ENCODE assay signal across 14 cellular contexts in the genomic region with DNA sequence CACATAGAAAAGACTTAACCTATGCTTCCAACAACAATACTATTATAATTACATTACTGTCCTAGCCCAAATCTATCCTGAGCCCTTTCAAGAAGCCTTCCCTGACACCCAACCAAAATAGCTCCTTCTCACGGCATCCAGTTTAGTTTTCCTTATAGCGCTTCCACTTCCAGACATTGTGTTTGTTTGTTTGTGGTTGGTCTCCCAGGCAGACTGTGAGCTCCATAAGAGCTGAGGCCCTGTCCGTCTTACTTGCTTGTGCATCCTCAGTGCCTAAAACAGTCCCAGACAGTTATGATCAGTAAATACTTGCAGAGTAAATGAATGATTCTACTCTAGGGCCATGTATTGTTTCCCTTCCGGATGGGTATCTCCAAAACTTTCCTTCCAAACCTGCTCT.
DNase-seq lines count a peak whose midpoint lies in the region; ATAC-seq and TF ChIP-seq lines count a peak whose summit lies in the region.
"Had no signal": no experiment of that assay in that cellular context is flagged by ENCODE, and none has a peak within 500 bp of the region (broad histone marks: within the 10 kb centered on the region; RNA-seq: fewer than 3 reads in every experiment).

No MANE protein-coding gene starts in this region.

- H3K36me3 Mint-ChIP-seq in endothelial cell (ENCODE audit: low read depth, unreplicated experiment) (peaks cover 4% of the 10 kb centered on the region), neural crest cell (ENCODE audit: low read depth) (peaks cover 3% of the 10 kb centered on the region)

- DNase-seq in heart left ventricle (no peak), left ventricle myocardium superior (no peak), endothelial cell (ENCODE audit: low spot score) (no peak), neural crest cell (ENCODE audit: low read depth, low spot score) (no peak), thyroid gland (no peak), NCI-H1105 treated with DMSO at 0.1 percent for 48 hours (lab: John Stamatoyannopoulos, UW) (no peak), NCI-H510A treated with DMSO at 0.1 percent for 48 hours (lab: John Stamatoyannopoulos, UW) (no peak), SKM-1 (lab: John Stamatoyannopoulos, UW; ENCODE audit: unreplicated experiment) (no peak)
- DNase-seq: 8988T, DMS79 treated with DMSO at 0.1 percent for 48 hours, NCI-H1417, NCI-H187 treated with DMSO at 0.1 percent for 48 hours, PC-9 had no signal

- H3K27ac Mint-ChIP-seq in endothelial cell (ENCODE audit: unreplicated experiment) (peak overlapping the region; percentile 96), neural crest cell (ENCODE audit: unreplicated experiment) (no peak overlapping the region)

- H3K9me3 ChIP-seq in heart left ventricle (no peaks in the 10 kb centered on the region), thyroid gland (no peaks in the 10 kb centered on the region)
- H3K9me3 ChIP-seq: HAP-1 had no signal

- H3K4me1 Mint-ChIP-seq in endothelial cell (ENCODE audit: unreplicated experiment) = peaks cover 43% of the 10 kb centered on the region
- peaks cover 29% of the 10 kb centered on the region for H3K4me1 Mint-ChIP-seq in neural crest cell

- H3K27me3 ChIP-seq in heart left ventricle (no peaks in the 10 kb centered on the region), thyroid gland (no peaks in the 10 kb centered on the region)

- TF ChIP-seq POLR2A in heart left ventricle (IDR thresholded peaks at IDR 0.05) (no peak), thyroid gland (IDR thresholded peaks at IDR 0.05) (no peak)

- H3K4me3 Mint-ChIP-seq in endothelial cell (ENCODE audit: unreplicated experiment) (no peak overlapping the region), neural crest cell (peak overlapping the region; percentile 43)

- WGBS in heart left ventricle, 4 donors = 65 to 70% (median 66%) methylated on average over 4 of the region's 4 CpGs
- WGBS in thyroid gland, 2 donors = 90 to 95% methylated on average over 4 of the region's 4 CpGs

- H3K4me3 ChIP-seq in heart left ventricle = no peak overlapping the region
- H3K4me3 ChIP-seq in thyroid gland (replicated peaks in 1 of 3) = no peak overlapping the region
- H3K4me3 ChIP-seq: HAP-1, PC-9 had no signal

- intact Hi-C loops in heart left ventricle (cut with DNase I) = loop anchor here in 5 of 10 donors (5.0 to 10.0 kb wide), 3 partner anchors 131 to 189 kb away; no protein-coding TSS in a partner anchor
- intact Hi-C loops in left ventricle myocardium superior (cut with micrococcal nuclease) = no loop called here
- intact Hi-C loops in thyroid gland (cut with DNase I) = no loop called here

- H3K36me3 ChIP-seq in heart left ventricle = no peaks in the 10 kb centered on the region
- no peaks in the 10 kb centered on the region for H3K36me3 ChIP-seq in thyroid gland
- H3K36me3 ChIP-seq: HAP-1 had no signal

- no peaks in the 10 kb centered on the region for H3K9me3 Mint-ChIP-seq in endothelial cell (ENCODE audit: unreplicated experiment)
- peaks cover 2% of the 10 kb centered on the region for H3K9me3 Mint-ChIP-seq in neural crest cell

- ATAC-seq in heart left ventricle = no peak
- no peak for ATAC-seq in left ventricle myocardium superior

- H3K4me1 ChIP-seq in heart left ventricle (peaks cover 0 to 68% (median 18%) of the 10 kb centered on the region in 12 donors), thyroid gland (peaks cover 18 to 20% of the 10 kb centered on the region in 2 donors)

- H3K27ac ChIP-seq in heart left ventricle (peak overlapping the region in 9 of 12 donors; percentile 13 to 92 (median 52)), thyroid gland (peak overlapping the region in 2 of 3 donors; percentile 32 to 34)
- H3K27ac ChIP-seq: PC-9 had no signal

- peaks cover 5% of the 10 kb centered on the region for H3K27me3 Mint-ChIP-seq in endothelial cell (ENCODE audit: unreplicated experiment)
- H3K27me3 Mint-ChIP-seq in neural crest cell (ENCODE audit: low read depth) = peaks cover 12% of the 10 kb centered on the region

- TF ChIP-seq CTCF in heart left ventricle (IDR thresholded peaks at IDR 0.05) (no peak), endothelial cell (IDR thresholded peaks at IDR 0.05; ENCODE audit: unreplicated experiment) (no peak), neural crest cell (conservative IDR thresholded peaks at IDR 0.05) (no peak), thyroid gland (IDR thresholded peaks at IDR 0.05) (no peak)
